3 cellular contexts compared by ENCODE assay signal in genomic region chr10:59400214-59400613, GRCh38.
TF ChIP-seq lines count a peak whose summit lies in the region.

No MANE protein-coding gene starts in this region.

TF ChIP-seq in A549, 52 proteins besides CTCF, POLR2A, EP300 and RAD21:
- TF ChIP-seq ZSCAN20 (CRISPR knock-in tag; IDR thresholded peaks at IDR 0.05) = no peak
- peak; percentile 75 for TF ChIP-seq MAFK (IDR thresholded peaks at IDR 0.05; ENCODE audit: partially characterized antibody)
TF ChIP-seq in A549: peak in this region for 1.

TF ChIP-seq in IMR-90, 13 proteins besides CTCF, POLR2A, EP300 and RAD21:
- no peak for TF ChIP-seq CHD1 (IDR thresholded peaks at IDR 0.05; ENCODE audit: low read depth, low read length)
- TF ChIP-seq MAFK (IDR thresholded peaks at IDR 0.05; ENCODE audit: low read depth, low read length) = peak; percentile 67
- TF ChIP-seq, protein P1, sequence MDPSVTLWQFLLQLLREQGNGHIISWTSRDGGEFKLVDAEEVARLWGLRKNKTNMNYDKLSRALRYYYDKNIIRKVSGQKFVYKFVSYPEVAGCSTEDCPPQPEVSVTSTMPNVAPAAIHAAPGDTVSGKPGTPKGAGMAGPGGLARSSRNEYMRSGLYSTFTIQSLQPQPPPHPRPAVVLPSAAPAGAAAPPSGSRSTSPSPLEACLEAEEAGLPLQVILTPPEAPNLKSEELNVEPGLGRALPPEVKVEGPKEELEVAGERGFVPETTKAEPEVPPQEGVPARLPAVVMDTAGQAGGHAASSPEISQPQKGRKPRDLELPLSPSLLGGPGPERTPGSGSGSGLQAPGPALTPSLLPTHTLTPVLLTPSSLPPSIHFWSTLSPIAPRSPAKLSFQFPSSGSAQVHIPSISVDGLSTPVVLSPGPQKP (IDR thresholded peaks at IDR 0.05; ENCODE audit: borderline replicate concordance, low read depth, low read length) = no peak

TF ChIP-seq in K562, 482 proteins besides CTCF, POLR2A, EP300 and RAD21:
- no peak for TF ChIP-seq KLF13 (tag; IDR thresholded peaks at IDR 0.05; ENCODE audit: borderline replicate concordance, low read depth)
- no peak for TF ChIP-seq YBX1 (IDR thresholded peaks at IDR 0.05)
- peak; percentile 67 for TF ChIP-seq ZNF316 (IDR thresholded peaks at IDR 0.05)
- TF ChIP-seq MXI1 (IDR thresholded peaks at IDR 0.05; ENCODE audit: low read depth, low read length) = no peak
- TF ChIP-seq KDM2B (CRISPR knock-in tag; IDR thresholded peaks at IDR 0.05) = no peak
- no peak for TF ChIP-seq MAZ (CRISPR knock-in tag; conservative IDR thresholded peaks at IDR 0.05 in 1 of 2, IDR thresholded peaks at IDR 0.05 in 1 of 2)
- no peak for TF ChIP-seq MBD2 (IDR thresholded peaks at IDR 0.05; ENCODE audit: borderline replicate concordance, low read depth)
- TF ChIP-seq AFF4 (CRISPR knock-in tag; IDR thresholded peaks at IDR 0.05) = no peak
- TF ChIP-seq, protein P2, sequence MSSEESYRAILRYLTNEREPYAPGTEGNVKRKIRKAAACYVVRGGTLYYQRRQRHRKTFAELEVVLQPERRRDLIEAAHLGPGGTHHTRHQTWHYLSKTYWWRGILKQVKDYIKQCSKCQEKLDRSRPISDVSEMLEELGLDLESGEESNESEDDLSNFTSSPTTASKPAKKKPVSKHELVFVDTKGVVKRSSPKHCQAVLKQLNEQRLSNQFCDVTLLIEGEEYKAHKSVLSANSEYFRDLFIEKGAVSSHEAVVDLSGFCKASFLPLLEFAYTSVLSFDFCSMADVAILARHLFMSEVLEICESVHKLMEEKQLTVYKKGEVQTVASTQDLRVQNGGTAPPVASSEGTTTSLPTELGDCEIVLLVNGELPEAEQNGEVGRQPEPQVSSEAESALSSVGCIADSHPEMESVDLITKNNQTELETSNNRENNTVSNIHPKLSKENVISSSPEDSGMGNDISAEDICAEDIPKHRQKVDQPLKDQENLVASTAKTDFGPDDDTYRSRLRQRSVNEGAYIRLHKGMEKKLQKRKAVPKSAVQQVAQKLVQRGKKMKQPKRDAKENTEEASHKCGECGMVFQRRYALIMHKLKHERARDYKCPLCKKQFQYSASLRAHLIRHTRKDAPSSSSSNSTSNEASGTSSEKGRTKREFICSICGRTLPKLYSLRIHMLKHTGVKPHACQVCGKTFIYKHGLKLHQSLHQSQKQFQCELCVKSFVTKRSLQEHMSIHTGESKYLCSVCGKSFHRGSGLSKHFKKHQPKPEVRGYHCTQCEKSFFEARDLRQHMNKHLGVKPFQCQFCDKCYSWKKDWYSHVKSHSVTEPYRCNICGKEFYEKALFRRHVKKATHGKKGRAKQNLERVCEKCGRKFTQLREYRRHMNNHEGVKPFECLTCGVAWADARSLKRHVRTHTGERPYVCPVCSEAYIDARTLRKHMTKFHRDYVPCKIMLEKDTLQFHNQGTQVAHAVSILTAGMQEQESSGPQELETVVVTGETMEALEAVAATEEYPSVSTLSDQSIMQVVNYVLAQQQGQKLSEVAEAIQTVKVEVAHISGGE (CRISPR knock-in tag; IDR thresholded peaks at IDR 0.05) = no peak
- no peak for TF ChIP-seq DNMT1 (IDR thresholded peaks at IDR 0.05)
- TF ChIP-seq HNRNPUL1 (IDR thresholded peaks at IDR 0.05; ENCODE audit: low read length) = no peak
- TF ChIP-seq C11orf30 (IDR thresholded peaks at IDR 0.05; ENCODE audit: low read depth) = peak; percentile 35; the same call in 1 of the 2 replicates
- TF ChIP-seq MAFF (IDR thresholded peaks at IDR 0.05; ENCODE audit: low read length) = peak; percentile 35; the same call in 1 of the 2 replicates
- TF ChIP-seq STAG1 (CRISPR knock-in tag; IDR thresholded peaks at IDR 0.05; ENCODE audit: borderline replicate concordance) = no peak
- no peak for TF ChIP-seq ZNF212 (CRISPR knock-in tag; IDR thresholded peaks at IDR 0.05)
- TF ChIP-seq CEBPG (CRISPR knock-in tag; IDR thresholded peaks at IDR 0.05) = no peak
- no peak for TF ChIP-seq CEBPG (tag; conservative IDR thresholded peaks at IDR 0.05 in 1 of 2, IDR thresholded peaks at IDR 0.05 in 1 of 2)
- TF ChIP-seq L3MBTL2 (IDR thresholded peaks at IDR 0.05) = no peak
- TF ChIP-seq MIER1 (IDR thresholded peaks at IDR 0.05; ENCODE audit: low read depth) = no peak
- no peak for TF ChIP-seq SLC30A9 (CRISPR knock-in tag; IDR thresholded peaks at IDR 0.05)
- no peak for TF ChIP-seq ZNF583 (CRISPR knock-in tag; IDR thresholded peaks at IDR 0.05)
- TF ChIP-seq MAFG (tag; conservative IDR thresholded peaks at IDR 0.05) = peak; percentile 35; the same call in 1 of the 2 replicates
- no peak for TF ChIP-seq ZZZ3 (IDR thresholded peaks at IDR 0.05)
- TF ChIP-seq MCM3 (IDR thresholded peaks at IDR 0.05) = no peak
